14 cellular contexts compared by ENCODE assay signal in genomic region chr6:52180787-52181558, GRCh38. TPM values are rescaled to one million over a fixed set of nuclear protein-coding genes. Genes with fewer than 3 reads are reported as not detected.
DNase-seq lines count a peak whose midpoint lies in the region; ATAC-seq and TF ChIP-seq lines count a peak whose summit lies in the region.
"Had no signal": no experiment of that assay in that cellular context is flagged by ENCODE, and none has a peak within 500 bp of the region (broad histone marks: within the 10 kb centered on the region; RNA-seq: fewer than 3 reads in every experiment).

No MANE protein-coding gene starts in this region.

- no peaks in the 10 kb centered on the region for H3K9me3 ChIP-seq in smooth muscle cell (replicated peaks; ENCODE audit: low read depth)
- H3K9me3 ChIP-seq: upper lobe of right lung had no signal

- POLR2A ChIA-PET in activated CD8-positive, alpha-beta T cell treated with anti-CD3 and anti-CD28 coated beads for 36 hours (lab: Charles Lee) = interaction anchor here (0.9 kb wide), 1 partner anchor 485 kb away, joined by 3 read pairs; no protein-coding TSS in a partner anchor
- POLR2A ChIA-PET in activated CD8-positive, alpha-beta T cell treated with anti-CD3 and anti-CD28 coated beads, Interleukin-2, amount 10 ng/mL, durations not matched to agents 7 days and 5 days (lab: Charles Lee) = no interaction called here

- ATAC-seq in activated CD8-positive, alpha-beta T cell treated with anti-CD3 and anti-CD28 coated beads for 36 hours = peak; percentile 48
- no peak for ATAC-seq in activated CD8-positive, alpha-beta T cell treated with anti-CD3 and anti-CD28 coated beads, Interleukin-2, amount 10 ng/mL, durations not matched to agents 7 days and 5 days
- ATAC-seq in GM21717 (IDR thresholded peaks at IDR 0.05; ENCODE audit: unreplicated experiment) = peak; percentile 70
- ATAC-seq in HG03175 (IDR thresholded peaks at IDR 0.05; ENCODE audit: unreplicated experiment) = peak; percentile 70
- ATAC-seq in stimulated activated naive CD8-positive, alpha-beta T cell treated with anti-CD3 and anti-CD28 coated beads, Interleukin-15, Interleukin-2, amounts not matched to agents 100 U/mL and 50 U/mL, for 24 hours = peak; percentile 69
- ATAC-seq: upper lobe of right lung had no signal

- H3K27ac ChIP-seq in smooth muscle cell (ENCODE audit: low read depth) = no peak overlapping the region
- H3K27ac ChIP-seq: upper lobe of right lung had no signal

- H3K9ac ChIP-seq in smooth muscle cell (ENCODE audit: low read depth) = no peak overlapping the region

- 73% methylated on average over 5 of the region's 5 CpGs for WGBS in smooth muscle cell (ENCODE audit: low lambda C conversion rate)

- intact Hi-C loops in activated CD8-positive, alpha-beta T cell treated with anti-CD3 and anti-CD28 coated beads for 36 hours (cut with micrococcal nuclease) = no loop called here

- DNase-seq in activated CD8-positive, alpha-beta T cell treated with anti-CD3 and anti-CD28 coated beads for 36 hours = no peak
- DNase-seq in activated CD8-positive, alpha-beta T cell treated with anti-CD3 and anti-CD28 coated beads, Interleukin-2, amount 10 ng/mL, durations not matched to agents 7 days and 5 days = no peak
- DNase-seq in stimulated activated naive CD8-positive, alpha-beta T cell treated with anti-CD3 and anti-CD28 coated beads, Interleukin-15, Interleukin-2, amounts not matched to agents 100 U/mL and 50 U/mL, for 24 hours = no peak
- DNase-seq in smooth muscle cell (lab: John Stamatoyannopoulos, UW; ENCODE audit: unreplicated experiment) (no peak), T-helper 9 cell (no peak), type B pancreatic cell (ENCODE audit: extremely low spot score, unreplicated experiment) (no peak)
- DNase-seq: activated T-cell treated with anti-CD3 and anti-CD28 coated beads for 4 hours, DMS79 treated with DMSO at 0.1 percent for 48 hours, mesendoderm, NCI-H2029, upper lobe of right lung had no signal

- no peak overlapping the region for H3K4me2 ChIP-seq in smooth muscle cell

- H3F3A ChIP-seq in smooth muscle cell (ENCODE audit: low read depth) = no peaks in the 10 kb centered on the region

- peaks cover 19% of the 10 kb centered on the region for H3K4me1 Mint-ChIP-seq in activated CD8-positive, alpha-beta T cell treated with anti-CD3 and anti-CD28 coated beads for 36 hours (ENCODE audit: low read depth)
- peaks cover 16% of the 10 kb centered on the region for H3K4me1 Mint-ChIP-seq in activated CD8-positive, alpha-beta T cell treated with anti-CD3 and anti-CD28 coated beads, Interleukin-2, amount 10 ng/mL, durations not matched to agents 7 days and 5 days (ENCODE audit: low read depth)
- peaks cover 4% of the 10 kb centered on the region for H3K4me1 Mint-ChIP-seq in type B pancreatic cell (ENCODE audit: unreplicated experiment)

- no peaks in the 10 kb centered on the region for H3K36me3 Mint-ChIP-seq in activated CD8-positive, alpha-beta T cell treated with anti-CD3 and anti-CD28 coated beads for 36 hours (ENCODE audit: low read depth)
- no peaks in the 10 kb centered on the region for H3K36me3 Mint-ChIP-seq in activated CD8-positive, alpha-beta T cell treated with anti-CD3 and anti-CD28 coated beads, Interleukin-2, amount 10 ng/mL, durations not matched to agents 7 days and 5 days (ENCODE audit: low read depth)
- H3K36me3 Mint-ChIP-seq in type B pancreatic cell = no peaks in the 10 kb centered on the region

- H3K36me3 ChIP-seq in smooth muscle cell (ENCODE audit: low read depth) = no peaks in the 10 kb centered on the region
- H3K36me3 ChIP-seq: upper lobe of right lung had no signal

- no peak for TF ChIP-seq CTCF in activated CD8-positive, alpha-beta T cell treated with anti-CD3 and anti-CD28 coated beads for 36 hours (IDR thresholded peaks at IDR 0.05)
- TF ChIP-seq CTCF in smooth muscle cell (IDR thresholded peaks at IDR 0.05; ENCODE audit: borderline replicate concordance, insufficient read depth, poor library complexity, severe bottlenecking) = no peak
- no peak for TF ChIP-seq CTCF in type B pancreatic cell (conservative IDR thresholded peaks at IDR 0.05)

- CTCF ChIA-PET in activated CD8-positive, alpha-beta T cell treated with anti-CD3 and anti-CD28 coated beads for 36 hours (lab: Charles Lee) = interaction anchor here (0.9 to 1.6 kb wide), 5 partner anchors 9 to 105 kb away, joined by 3 to 4 read pairs (median 3); no protein-coding TSS in a partner anchor
- CTCF ChIA-PET in activated CD8-positive, alpha-beta T cell treated with anti-CD3 and anti-CD28 coated beads, Interleukin-2, amount 10 ng/mL, durations not matched to agents 7 days and 5 days (lab: Charles Lee) = interaction anchor here (1.0 kb wide), 1 partner anchor 18 kb away, joined by 3 read pairs; no protein-coding TSS in a partner anchor

- peaks cover 36% of the 10 kb centered on the region for H3K27me3 Mint-ChIP-seq in activated CD8-positive, alpha-beta T cell treated with anti-CD3 and anti-CD28 coated beads for 36 hours
- H3K27me3 Mint-ChIP-seq in activated CD8-positive, alpha-beta T cell treated with anti-CD3 and anti-CD28 coated beads, Interleukin-2, amount 10 ng/mL, durations not matched to agents 7 days and 5 days (ENCODE audit: low read depth) = peaks cover 58% of the 10 kb centered on the region
- peaks cover 32% of the 10 kb centered on the region for H3K27me3 Mint-ChIP-seq in type B pancreatic cell

- H3K9me3 Mint-ChIP-seq in activated CD8-positive, alpha-beta T cell treated with anti-CD3 and anti-CD28 coated beads for 36 hours = no peaks in the 10 kb centered on the region
- H3K9me3 Mint-ChIP-seq in activated CD8-positive, alpha-beta T cell treated with anti-CD3 and anti-CD28 coated beads, Interleukin-2, amount 10 ng/mL, durations not matched to agents 7 days and 5 days (ENCODE audit: insufficient read depth) = no peaks in the 10 kb centered on the region
- H3K9me3 Mint-ChIP-seq in type B pancreatic cell = no peaks in the 10 kb centered on the region

- no peak overlapping the region for H3K27ac Mint-ChIP-seq in activated CD8-positive, alpha-beta T cell treated with anti-CD3 and anti-CD28 coated beads for 36 hours
- H3K27ac Mint-ChIP-seq in activated CD8-positive, alpha-beta T cell treated with anti-CD3 and anti-CD28 coated beads, Interleukin-2, amount 10 ng/mL, durations not matched to agents 7 days and 5 days = no peak overlapping the region
- no peak overlapping the region for H3K27ac Mint-ChIP-seq in type B pancreatic cell

- no peaks in the 10 kb centered on the region for H4K20me1 ChIP-seq in smooth muscle cell (ENCODE audit: low read depth)

- H2AFZ ChIP-seq in smooth muscle cell (ENCODE audit: low read depth) = no peak overlapping the region

- H3K27me3 ChIP-seq in smooth muscle cell (ENCODE audit: low read depth) = peaks cover 5% of the 10 kb centered on the region

- no peaks in the 10 kb centered on the region for H3K79me2 ChIP-seq in smooth muscle cell (ENCODE audit: low read depth)

- no peak overlapping the region for H3K4me3 ChIP-seq in smooth muscle cell
- H3K4me3 ChIP-seq: upper lobe of right lung had no signal

- H3K4me3 Mint-ChIP-seq in activated CD8-positive, alpha-beta T cell treated with anti-CD3 and anti-CD28 coated beads for 36 hours = no peak overlapping the region
- H3K4me3 Mint-ChIP-seq in activated CD8-positive, alpha-beta T cell treated with anti-CD3 and anti-CD28 coated beads, Interleukin-2, amount 10 ng/mL, durations not matched to agents 7 days and 5 days = no peak overlapping the region
- H3K4me3 Mint-ChIP-seq in type B pancreatic cell = no peak overlapping the region

- H3K4me1 ChIP-seq in smooth muscle cell (ENCODE audit: low read depth) = no peaks in the 10 kb centered on the region
- H3K4me1 ChIP-seq: upper lobe of right lung had no signal

RNA-seq across cellular contexts. Expression of gene IL17A, which starts 5.2 kb away (rescaled TPM):
- total RNA-seq in activated CD8-positive, alpha-beta T cell treated with anti-CD3 and anti-CD28 coated beads for 36 hours = not detected
- not detected for total RNA-seq in activated CD8-positive, alpha-beta T cell treated with anti-CD3 and anti-CD28 coated beads, Interleukin-2, amount 10 ng/mL, durations not matched to agents 7 days and 5 days
- total RNA-seq in smooth muscle cell (not detected in 2 replicates), type B pancreatic cell (ENCODE audit: low replicate concordance) (0.17 TPM in 1 of 2 replicates, not detected in the other)
- polyA plus RNA-seq in smooth muscle cell = not detected in 2 replicates
- total RNA-seq: renal cortical epithelial cell, upper lobe of right lung had no signal
